27 cellular contexts compared by ENCODE assay signal in the genomic region with DNA sequence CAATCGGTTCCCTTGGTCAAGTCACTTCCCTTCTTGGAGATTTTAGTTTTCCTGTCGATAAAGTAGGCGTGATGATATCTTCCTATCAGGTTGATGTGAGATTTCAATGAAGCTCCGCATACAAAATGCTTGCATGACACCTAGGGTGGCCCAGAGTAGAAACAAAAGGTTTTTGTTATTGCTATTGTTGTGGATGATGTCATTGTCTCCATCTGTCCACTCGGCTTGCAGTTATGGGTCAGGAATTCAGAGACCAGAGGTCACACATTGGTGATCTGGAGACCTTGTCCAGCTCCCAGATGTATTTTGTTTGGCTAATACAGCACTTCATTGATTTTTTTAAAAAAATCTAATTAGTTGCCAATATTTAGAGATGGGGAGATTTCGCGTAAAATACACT.
DNase-seq lines count a peak whose midpoint lies in the region; TF ChIP-seq lines count a peak whose summit lies in the region.
"Had no signal": no experiment of that assay in that cellular context is flagged by ENCODE, and none has a peak within 500 bp of the region (broad histone marks: within the 10 kb centered on the region; RNA-seq: fewer than 3 reads in every experiment).

No MANE protein-coding gene starts in this region.

- H3K9me3 ChIP-seq in SJCRH30 (replicated peaks) (no peaks in the 10 kb centered on the region), endodermal cell (ENCODE audit: control insufficient read depth, low read length) (no peaks in the 10 kb centered on the region), Karpas-422 (ENCODE audit: low read length) (no peaks in the 10 kb centered on the region)
- H3K9me3 ChIP-seq: HAP-1, upper lobe of left lung had no signal

- H3K4me1 Mint-ChIP-seq in nephron (peaks cover 57% of the 10 kb centered on the region), type B pancreatic cell (ENCODE audit: unreplicated experiment) (peaks cover 21% of the 10 kb centered on the region), endodermal cell (peaks cover 17% of the 10 kb centered on the region)
- H3K4me1 Mint-ChIP-seq: activated CD4-positive, alpha-beta T cell treated with anti-CD3 and anti-CD28 coated beads for 36 hours had no signal

- no peaks in the 10 kb centered on the region for H3K27me3 ChIP-seq in SJCRH30
- no peaks in the 10 kb centered on the region for H3K27me3 ChIP-seq in endodermal cell (ENCODE audit: control insufficient read depth, insufficient read depth, low read length, poor library complexity, severe bottlenecking)
- no peaks in the 10 kb centered on the region for H3K27me3 ChIP-seq in Karpas-422 (ENCODE audit: low read length)
- H3K27me3 ChIP-seq: cardiac muscle cell, upper lobe of left lung had no signal

- no peaks in the 10 kb centered on the region for H3K36me3 Mint-ChIP-seq in nephron (ENCODE audit: low read depth)
- no peaks in the 10 kb centered on the region for H3K36me3 Mint-ChIP-seq in type B pancreatic cell
- H3K36me3 Mint-ChIP-seq in endodermal cell (ENCODE audit: low read depth), result no peaks in the 10 kb centered on the region
- H3K36me3 Mint-ChIP-seq: naive thymus-derived CD8-positive, alpha-beta T cell had no signal

- H3K9me3 Mint-ChIP-seq in nephron (peaks cover 3% of the 10 kb centered on the region), type B pancreatic cell (peaks cover 4% of the 10 kb centered on the region), endodermal cell (no peaks in the 10 kb centered on the region)
- H3K9me3 Mint-ChIP-seq: activated T-cell treated with anti-CD3 and anti-CD28 coated beads, Interleukin-2, amount 50 U/mL, for 4 hours; dendritic cell treated with granulocyte-macrophage colony-stimulating factor and Interleukin-4, amounts not matched to agents 40 ng/mL and 50 ng/mL, for 4 days had no signal

- no peak overlapping the region for H3K4me3 ChIP-seq in SJCRH30
- no peak overlapping the region for H3K4me3 ChIP-seq in fibroblast of the aortic adventitia (ENCODE audit: low read depth, low read length)
- no peak overlapping the region for H3K4me3 ChIP-seq in endodermal cell (ENCODE audit: low read length)
- no peak overlapping the region for H3K4me3 ChIP-seq in Karpas-422 (ENCODE audit: low read length)
- H3K4me3 ChIP-seq: cardiac muscle cell, HAP-1, upper lobe of left lung had no signal

- H3K4me2 ChIP-seq in Karpas-422 (ENCODE audit: low read depth, low read length, poor library complexity, severe bottlenecking), result no peak overlapping the region

- H3K36me3 ChIP-seq in SJCRH30 (no peaks in the 10 kb centered on the region), endodermal cell (ENCODE audit: control insufficient read depth, insufficient read depth, low read length) (no peaks in the 10 kb centered on the region), Karpas-422 (ENCODE audit: insufficient read depth, low read length) (no peaks in the 10 kb centered on the region)
- H3K36me3 ChIP-seq: cardiac muscle cell, HAP-1, upper lobe of left lung had no signal

- DNase-seq in Caki2 (ENCODE audit: low read depth), result peak; percentile 54
- peak; percentile 42 to 54 for DNase-seq in SJCRH30
- peak; percentile 15 for DNase-seq in fibroblast of the aortic adventitia (ENCODE audit: low read depth)
- DNase-seq in type B pancreatic cell (ENCODE audit: extremely low spot score, unreplicated experiment), result no peak
- DNase-seq in SIG-M5 (lab: John Stamatoyannopoulos, UW), result no peak
- no peak for DNase-seq in endodermal cell
- DNase-seq in Karpas-422, result no peak
- DNase-seq: ACHN; activated CD4-positive, alpha-beta T cell treated with anti-CD3 and anti-CD28 coated beads for 36 hours; activated CD8-positive, alpha-beta memory T cell treated with anti-CD3 and anti-CD28 coated beads for 24 hours; activated naive CD4-positive, alpha-beta T cell; activated T-cell treated with anti-CD3 and anti-CD28 coated beads, Interleukin-2, amount 50 U/mL, for 4 hours; C1 segment of cervical spinal cord; mesendoderm; naive thymus-derived CD8-positive, alpha-beta T cell; NCI-H1092; NCI-H2029 treated with DMSO at 0.1 percent for 48 hours; NCI-H345; OCI-M1; SHP77 treated with DMSO at 0.1 percent for 48 hours; T-helper 1 cell; upper lobe of left lung had no signal

- H3K4me3 Mint-ChIP-seq in nephron (no peak overlapping the region), type B pancreatic cell (no peak overlapping the region), endodermal cell (no peak overlapping the region)
- H3K4me3 Mint-ChIP-seq: activated CD4-positive, alpha-beta T cell treated with anti-CD3 and anti-CD28 coated beads for 36 hours; activated T-cell treated with anti-CD3 and anti-CD28 coated beads, Interleukin-2, amount 50 U/mL, for 4 hours; dendritic cell treated with granulocyte-macrophage colony-stimulating factor and Interleukin-4, amounts not matched to agents 40 ng/mL and 50 ng/mL, for 4 days; naive thymus-derived CD8-positive, alpha-beta T cell had no signal

- H3K27me3 Mint-ChIP-seq in nephron (ENCODE audit: low read depth) (peaks cover 21% of the 10 kb centered on the region), type B pancreatic cell (peaks cover 14% of the 10 kb centered on the region), endodermal cell (ENCODE audit: insufficient read depth) (peaks cover 11% of the 10 kb centered on the region)

- H4K20me1 ChIP-seq in Karpas-422 (ENCODE audit: insufficient read depth, low read depth, low read length), result no peaks in the 10 kb centered on the region

- in situ Hi-C loops in Caki2 (cut with HindIII; ENCODE audit: low pct_unique_long_range_greater_than_20kb, low sequenced_read_pairs), result no loop called here

- no peaks in the 10 kb centered on the region for H3K9me2 ChIP-seq in Karpas-422 (replicated peaks; ENCODE audit: insufficient read depth, low read length)

- WGBS in endodermal cell (ENCODE audit: insufficient coverage in 1 of 2, insufficient read length in 1 of 2), 2 experiments, result 80 to 88% methylated on average over 5 to 7 of the region's 7 CpGs

- H3K27ac ChIP-seq in SJCRH30 (peak overlapping the region; percentile 79), endodermal cell (ENCODE audit: low read depth, low read length) (no peak overlapping the region), Karpas-422 (ENCODE audit: low read length) (no peak overlapping the region)
- H3K27ac ChIP-seq: cardiac muscle cell, parathyroid adenoma, upper lobe of left lung had no signal

- TF ChIP-seq CTCF in fibroblast of the aortic adventitia (IDR thresholded peaks at IDR 0.05; ENCODE audit: insufficient read depth, low read length) (no peak), nephron (IDR thresholded peaks at IDR 0.05; ENCODE audit: unreplicated experiment in 3 of 3) (no peak), type B pancreatic cell (conservative IDR thresholded peaks at IDR 0.05) (no peak), endodermal cell (conservative IDR thresholded peaks at IDR 0.05) (no peak)

- H3K9ac ChIP-seq in endodermal cell (ENCODE audit: extremely low read depth, low read length, poor library complexity, severe bottlenecking), result no peak overlapping the region
- H3K9ac ChIP-seq in Karpas-422 (ENCODE audit: low read length), result no peak overlapping the region
- H3K9ac ChIP-seq: parathyroid adenoma had no signal

- peak overlapping the region in 2 of 3 experiments; percentile 24 to 58 for H3K27ac Mint-ChIP-seq in nephron
- H3K27ac Mint-ChIP-seq in type B pancreatic cell, result no peak overlapping the region
- no peak overlapping the region for H3K27ac Mint-ChIP-seq in endodermal cell
- H3K27ac Mint-ChIP-seq: activated CD4-positive, alpha-beta T cell treated with anti-CD3 and anti-CD28 coated beads for 36 hours; dendritic cell treated with granulocyte-macrophage colony-stimulating factor and Interleukin-4, amounts not matched to agents 40 ng/mL and 50 ng/mL, for 4 days; naive thymus-derived CD8-positive, alpha-beta T cell had no signal

- H3K79me2 ChIP-seq in Karpas-422 (ENCODE audit: low read length), result no peaks in the 10 kb centered on the region
- H3K79me2 ChIP-seq: parathyroid adenoma had no signal

- H3K4me1 ChIP-seq in SJCRH30 (peaks cover 57% of the 10 kb centered on the region), endodermal cell (ENCODE audit: control insufficient read depth, insufficient read depth, low read length) (peaks cover 4% of the 10 kb centered on the region), Karpas-422 (ENCODE audit: low read length) (no peaks in the 10 kb centered on the region)

- H2AFZ ChIP-seq in Karpas-422 (ENCODE audit: low read length), result no peak overlapping the region
- H2AFZ ChIP-seq: parathyroid adenoma had no signal

Comparison
In these comparisons a context has a peak if more than half of its experiments do, and no peak if none do; other contexts are left out.
1. DNase-seq: peak in Caki2 (single experiment), SJCRH30 (2 of 2) and fibroblast of the aortic adventitia (single experiment); none in type B pancreatic cell (single experiment), SIG-M5 (single experiment), endodermal cell (single experiment) and Karpas-422 (single experiment).
2. H3K27ac Mint-ChIP-seq: peak in nephron (2 of 3); none in type B pancreatic cell (single experiment) and endodermal cell (single experiment).